1 cellular context compared by ENCODE assay signal in the genomic region with DNA sequence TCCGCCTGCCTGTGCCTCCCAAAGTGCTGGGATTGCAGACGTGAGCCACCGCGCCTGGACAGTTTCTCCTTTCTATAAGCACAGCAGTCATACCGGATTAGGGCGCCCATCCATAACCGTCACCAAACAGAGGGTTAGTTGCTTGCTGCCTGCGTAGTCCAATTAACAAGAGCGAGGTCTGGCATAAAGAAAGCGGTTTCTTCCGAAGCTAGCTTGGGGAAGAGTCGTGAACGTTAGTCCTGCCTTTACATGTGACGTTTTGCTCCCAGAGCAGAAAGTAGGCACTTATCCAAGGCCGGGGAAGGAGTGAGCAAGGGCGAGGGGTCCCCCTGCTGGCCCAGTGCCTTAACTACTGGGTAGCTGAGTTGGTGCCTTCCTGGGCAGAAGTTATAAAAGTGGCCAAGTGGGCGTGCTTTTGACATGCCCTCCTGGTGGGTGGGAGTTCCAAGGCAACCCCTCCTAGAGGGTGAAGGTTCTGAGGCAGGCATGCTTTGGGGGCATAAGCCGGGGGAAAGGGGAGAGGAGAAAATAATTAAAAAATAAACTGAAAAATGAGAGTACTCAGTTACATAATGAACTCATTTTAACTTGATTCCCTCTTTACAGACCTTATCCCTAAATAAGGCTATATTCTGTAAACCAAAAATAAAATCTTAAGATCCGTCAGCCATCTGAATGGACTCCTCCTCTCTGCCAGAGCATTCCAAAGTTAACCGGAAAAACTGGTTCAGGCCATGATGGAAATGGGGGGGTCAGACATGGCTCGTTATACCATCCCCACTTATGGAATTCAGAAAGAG.
TF ChIP-seq lines count a peak whose summit lies in the region.

No MANE protein-coding gene starts in this region.

TF ChIP-seq in HepG2, 621 proteins besides CTCF, POLR2A, EP300 and RAD21 (continued from another document and continues in another):
- TF ChIP-seq ZNF20 (CRISPR knock-in tag; IDR thresholded peaks at IDR 0.05) (no peak), ZNF766 (CRISPR knock-in tag; IDR thresholded peaks at IDR 0.05; ENCODE audit: borderline replicate concordance) (peak; percentile 31; the same call in 1 of the 2 replicates), ZNF841 (CRISPR knock-in tag; IDR thresholded peaks at IDR 0.05; ENCODE audit: borderline replicate concordance) (no peak), FOXO1 (CRISPR knock-in tag; IDR thresholded peaks at IDR 0.05) (peak; percentile 24; the same call in 1 of the 2 replicates), ZNF709 (CRISPR knock-in tag; IDR thresholded peaks at IDR 0.05) (0 out of 2 replicates have a peak, but pooled peaks have one; percentile 47), ZNF792 (CRISPR knock-in tag; IDR thresholded peaks at IDR 0.05) (peak; percentile 77), YEATS4 (CRISPR knock-in tag; IDR thresholded peaks at IDR 0.05; ENCODE audit: borderline replicate concordance) (no peak), ZNF430 (CRISPR knock-in tag; IDR thresholded peaks at IDR 0.05) (peak; percentile 70; the same call in 1 of the 2 replicates), ZNF253 (CRISPR knock-in tag; IDR thresholded peaks at IDR 0.05; ENCODE audit: borderline replicate concordance) (peak; percentile 60; the same call in 1 of the 2 replicates), MYC (CRISPR knock-in tag; IDR thresholded peaks at IDR 0.05; ENCODE audit: borderline replicate concordance) (peak; percentile 37; the same call in 1 of the 2 replicates), DNMT1 (CRISPR knock-in tag; IDR thresholded peaks at IDR 0.05) (no peak), JUND (CRISPR knock-in tag; IDR thresholded peaks at IDR 0.05) (0 out of 2 replicates have a peak, but pooled peaks have one; percentile 14), ZNF3 (CRISPR knock-in tag; IDR thresholded peaks at IDR 0.05) (no peak), ZBTB3 (CRISPR knock-in tag; IDR thresholded peaks at IDR 0.05; ENCODE audit: borderline replicate concordance, low read depth) (no peak), TEAD2 (CRISPR knock-in tag; IDR thresholded peaks at IDR 0.05) (no peak), FOXC1 (CRISPR knock-in tag; IDR thresholded peaks at IDR 0.05; ENCODE audit: borderline replicate concordance) (0 out of 2 replicates have a peak, but pooled peaks have one; percentile 55), ZBTB1 (CRISPR knock-in tag; IDR thresholded peaks at IDR 0.05; ENCODE audit: borderline replicate concordance) (no peak), HOXA7 (CRISPR knock-in tag; IDR thresholded peaks at IDR 0.05) (no peak), RBAK (CRISPR knock-in tag; IDR thresholded peaks at IDR 0.05) (no peak), ARNT2 (CRISPR knock-in tag; IDR thresholded peaks at IDR 0.05; ENCODE audit: low read depth) (no peak), POLR2G (IDR thresholded peaks at IDR 0.05; ENCODE audit: low read depth, low read length) (no peak), THAP11 (CRISPR knock-in tag; IDR thresholded peaks at IDR 0.05) (peak; percentile 37; the same call in 1 of the 2 replicates), HDAC2 (CRISPR knock-in tag; IDR thresholded peaks at IDR 0.05) (no peak), KMT2B (CRISPR knock-in tag; IDR thresholded peaks at IDR 0.05) (no peak), CHD4 (IDR thresholded peaks at IDR 0.05; ENCODE audit: borderline replicate concordance, low read length) (no peak), KDM1A (CRISPR knock-in tag; IDR thresholded peaks at IDR 0.05) (no peak), TEAD3 (CRISPR knock-in tag; optimal IDR thresholded peaks at IDR 0.05; ENCODE audit: borderline replicate concordance) (peak; percentile 8), KMT2A (CRISPR knock-in tag; IDR thresholded peaks at IDR 0.05) (0 out of 2 replicates have a peak, but pooled peaks have one; percentile 44), ZMYM4 (CRISPR knock-in tag; IDR thresholded peaks at IDR 0.05) (peak; percentile 58; the same call in 1 of the 2 replicates), YY1 (IDR thresholded peaks at IDR 0.05; ENCODE audit: insufficient read depth, insufficient replicate concordance, low read depth, low read length) (peak; percentile 34), ZNF501 (CRISPR knock-in tag; IDR thresholded peaks at IDR 0.05) (peak; percentile 78), KLF15 (CRISPR knock-in tag; IDR thresholded peaks at IDR 0.05; ENCODE audit: borderline replicate concordance) (no peak)
- TF ChIP-seq, protein P1, sequence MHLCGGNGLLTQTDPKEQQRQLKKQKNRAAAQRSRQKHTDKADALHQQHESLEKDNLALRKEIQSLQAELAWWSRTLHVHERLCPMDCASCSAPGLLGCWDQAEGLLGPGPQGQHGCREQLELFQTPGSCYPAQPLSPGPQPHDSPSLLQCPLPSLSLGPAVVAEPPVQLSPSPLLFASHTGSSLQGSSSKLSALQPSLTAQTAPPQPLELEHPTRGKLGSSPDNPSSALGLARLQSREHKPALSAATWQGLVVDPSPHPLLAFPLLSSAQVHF (CRISPR knock-in tag; IDR thresholded peaks at IDR 0.05): no peak
- TF ChIP-seq, protein P2, sequence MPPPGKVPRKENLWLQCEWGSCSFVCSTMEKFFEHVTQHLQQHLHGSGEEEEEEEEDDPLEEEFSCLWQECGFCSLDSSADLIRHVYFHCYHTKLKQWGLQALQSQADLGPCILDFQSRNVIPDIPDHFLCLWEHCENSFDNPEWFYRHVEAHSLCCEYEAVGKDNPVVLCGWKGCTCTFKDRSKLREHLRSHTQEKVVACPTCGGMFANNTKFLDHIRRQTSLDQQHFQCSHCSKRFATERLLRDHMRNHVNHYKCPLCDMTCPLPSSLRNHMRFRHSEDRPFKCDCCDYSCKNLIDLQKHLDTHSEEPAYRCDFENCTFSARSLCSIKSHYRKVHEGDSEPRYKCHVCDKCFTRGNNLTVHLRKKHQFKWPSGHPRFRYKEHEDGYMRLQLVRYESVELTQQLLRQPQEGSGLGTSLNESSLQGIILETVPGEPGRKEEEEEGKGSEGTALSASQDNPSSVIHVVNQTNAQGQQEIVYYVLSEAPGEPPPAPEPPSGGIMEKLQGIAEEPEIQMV (CRISPR knock-in tag; IDR thresholded peaks at IDR 0.05; ENCODE audit: low read depth): peak; percentile 54; the same call in 1 of the 2 replicates
- TF ChIP-seq, protein P3, sequence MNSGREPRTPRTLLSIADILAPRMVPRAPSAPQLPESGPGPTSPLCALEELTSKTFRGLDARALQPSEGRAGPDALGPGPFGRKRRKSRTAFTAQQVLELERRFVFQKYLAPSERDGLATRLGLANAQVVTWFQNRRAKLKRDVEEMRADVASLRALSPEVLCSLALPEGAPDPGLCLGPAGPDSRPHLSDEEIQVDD (CRISPR knock-in tag; IDR thresholded peaks at IDR 0.05; ENCODE audit: borderline replicate concordance): no peak
- TF ChIP-seq, protein P4, sequence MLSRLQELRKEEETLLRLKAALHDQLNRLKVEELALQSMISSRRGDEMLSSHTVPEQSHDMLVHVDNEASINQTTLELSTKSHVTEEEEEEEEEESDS (CRISPR knock-in tag; IDR thresholded peaks at IDR 0.05; ENCODE audit: borderline replicate concordance): no peak
- TF ChIP-seq, protein P5, sequence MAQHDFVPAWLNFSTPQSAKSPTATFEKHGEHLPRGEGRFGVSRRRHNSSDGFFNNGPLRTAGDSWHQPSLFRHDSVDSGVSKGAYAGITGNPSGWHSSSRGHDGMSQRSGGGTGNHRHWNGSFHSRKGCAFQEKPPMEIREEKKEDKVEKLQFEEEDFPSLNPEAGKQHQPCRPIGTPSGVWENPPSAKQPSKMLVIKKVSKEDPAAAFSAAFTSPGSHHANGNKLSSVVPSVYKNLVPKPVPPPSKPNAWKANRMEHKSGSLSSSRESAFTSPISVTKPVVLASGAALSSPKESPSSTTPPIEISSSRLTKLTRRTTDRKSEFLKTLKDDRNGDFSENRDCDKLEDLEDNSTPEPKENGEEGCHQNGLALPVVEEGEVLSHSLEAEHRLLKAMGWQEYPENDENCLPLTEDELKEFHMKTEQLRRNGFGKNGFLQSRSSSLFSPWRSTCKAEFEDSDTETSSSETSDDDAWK (CRISPR knock-in tag; IDR thresholded peaks at IDR 0.05): no peak
- TF ChIP-seq, protein P6, sequence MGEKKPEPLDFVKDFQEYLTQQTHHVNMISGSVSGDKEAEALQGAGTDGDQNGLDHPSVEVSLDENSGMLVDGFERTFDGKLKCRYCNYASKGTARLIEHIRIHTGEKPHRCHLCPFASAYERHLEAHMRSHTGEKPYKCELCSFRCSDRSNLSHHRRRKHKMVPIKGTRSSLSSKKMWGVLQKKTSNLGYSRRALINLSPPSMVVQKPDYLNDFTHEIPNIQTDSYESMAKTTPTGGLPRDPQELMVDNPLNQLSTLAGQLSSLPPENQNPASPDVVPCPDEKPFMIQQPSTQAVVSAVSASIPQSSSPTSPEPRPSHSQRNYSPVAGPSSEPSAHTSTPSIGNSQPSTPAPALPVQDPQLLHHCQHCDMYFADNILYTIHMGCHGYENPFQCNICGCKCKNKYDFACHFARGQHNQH (CRISPR knock-in tag; IDR thresholded peaks at IDR 0.05): peak; percentile 81; the same call in 1 of the 2 replicates
- TF ChIP-seq, protein P7, sequence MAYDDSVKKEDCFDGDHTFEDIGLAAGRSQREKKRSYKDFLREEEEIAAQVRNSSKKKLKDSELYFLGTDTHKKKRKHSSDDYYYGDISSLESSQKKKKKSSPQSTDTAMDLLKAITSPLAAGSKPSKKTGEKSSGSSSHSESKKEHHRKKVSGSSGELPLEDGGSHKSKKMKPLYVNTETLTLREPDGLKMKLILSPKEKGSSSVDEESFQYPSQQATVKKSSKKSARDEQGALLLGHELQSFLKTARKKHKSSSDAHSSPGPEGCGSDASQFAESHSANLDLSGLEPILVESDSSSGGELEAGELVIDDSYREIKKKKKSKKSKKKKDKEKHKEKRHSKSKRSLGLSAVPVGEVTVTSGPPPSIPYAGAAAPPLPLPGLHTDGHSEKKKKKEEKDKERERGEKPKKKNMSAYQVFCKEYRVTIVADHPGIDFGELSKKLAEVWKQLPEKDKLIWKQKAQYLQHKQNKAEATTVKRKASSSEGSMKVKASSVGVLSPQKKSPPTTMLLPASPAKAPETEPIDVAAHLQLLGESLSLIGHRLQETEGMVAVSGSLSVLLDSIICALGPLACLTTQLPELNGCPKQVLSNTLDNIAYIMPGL (CRISPR knock-in tag; IDR thresholded peaks at IDR 0.05; ENCODE audit: borderline replicate concordance in 1 of 2, low read depth in 1 of 2): peak; percentile 68 to 79; a peak in 3 of 4 replicates
- TF ChIP-seq, protein P8, sequence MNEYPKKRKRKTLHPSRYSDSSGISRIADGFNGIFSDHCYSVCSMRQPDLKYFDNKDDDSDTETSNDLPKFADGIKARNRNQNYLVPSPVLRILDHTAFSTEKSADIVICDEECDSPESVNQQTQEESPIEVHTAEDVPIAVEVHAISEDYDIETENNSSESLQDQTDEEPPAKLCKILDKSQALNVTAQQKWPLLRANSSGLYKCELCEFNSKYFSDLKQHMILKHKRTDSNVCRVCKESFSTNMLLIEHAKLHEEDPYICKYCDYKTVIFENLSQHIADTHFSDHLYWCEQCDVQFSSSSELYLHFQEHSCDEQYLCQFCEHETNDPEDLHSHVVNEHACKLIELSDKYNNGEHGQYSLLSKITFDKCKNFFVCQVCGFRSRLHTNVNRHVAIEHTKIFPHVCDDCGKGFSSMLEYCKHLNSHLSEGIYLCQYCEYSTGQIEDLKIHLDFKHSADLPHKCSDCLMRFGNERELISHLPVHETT (CRISPR knock-in tag; conservative IDR thresholded peaks at IDR 0.05): no peak
- TF ChIP-seq, protein P9, sequence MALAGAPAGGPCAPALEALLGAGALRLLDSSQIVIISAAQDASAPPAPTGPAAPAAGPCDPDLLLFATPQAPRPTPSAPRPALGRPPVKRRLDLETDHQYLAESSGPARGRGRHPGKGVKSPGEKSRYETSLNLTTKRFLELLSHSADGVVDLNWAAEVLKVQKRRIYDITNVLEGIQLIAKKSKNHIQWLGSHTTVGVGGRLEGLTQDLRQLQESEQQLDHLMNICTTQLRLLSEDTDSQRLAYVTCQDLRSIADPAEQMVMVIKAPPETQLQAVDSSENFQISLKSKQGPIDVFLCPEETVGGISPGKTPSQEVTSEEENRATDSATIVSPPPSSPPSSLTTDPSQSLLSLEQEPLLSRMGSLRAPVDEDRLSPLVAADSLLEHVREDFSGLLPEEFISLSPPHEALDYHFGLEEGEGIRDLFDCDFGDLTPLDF (CRISPR knock-in tag; IDR thresholded peaks at IDR 0.05): no peak
- TF ChIP-seq, protein P10, sequence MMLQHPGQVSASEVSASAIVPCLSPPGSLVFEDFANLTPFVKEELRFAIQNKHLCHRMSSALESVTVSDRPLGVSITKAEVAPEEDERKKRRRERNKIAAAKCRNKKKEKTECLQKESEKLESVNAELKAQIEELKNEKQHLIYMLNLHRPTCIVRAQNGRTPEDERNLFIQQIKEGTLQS (CRISPR knock-in tag; IDR thresholded peaks at IDR 0.05): no peak
- TF ChIP-seq, protein P11, sequence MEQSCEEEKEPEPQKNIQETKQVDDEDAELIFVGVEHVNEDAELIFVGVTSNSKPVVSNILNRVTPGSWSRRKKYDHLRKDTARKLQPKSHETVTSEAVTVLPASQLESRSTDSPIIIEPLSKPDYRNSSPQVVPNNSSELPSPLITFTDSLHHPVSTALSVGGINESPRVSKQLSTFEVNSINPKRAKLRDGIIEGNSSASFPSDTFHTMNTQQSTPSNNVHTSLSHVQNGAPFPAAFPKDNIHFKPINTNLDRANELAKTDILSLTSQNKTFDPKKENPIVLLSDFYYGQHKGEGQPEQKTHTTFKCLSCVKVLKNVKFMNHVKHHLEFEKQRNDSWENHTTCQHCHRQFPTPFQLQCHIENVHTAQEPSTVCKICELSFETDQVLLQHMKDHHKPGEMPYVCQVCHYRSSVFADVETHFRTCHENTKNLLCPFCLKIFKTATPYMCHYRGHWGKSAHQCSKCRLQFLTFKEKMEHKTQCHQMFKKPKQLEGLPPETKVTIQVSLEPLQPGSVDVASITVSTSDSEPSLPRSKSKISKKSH (CRISPR knock-in tag; IDR thresholded peaks at IDR 0.05; ENCODE audit: borderline replicate concordance): 0 out of 2 replicates have a peak, but pooled peaks have one; percentile 56
- TF ChIP-seq, protein P12, sequence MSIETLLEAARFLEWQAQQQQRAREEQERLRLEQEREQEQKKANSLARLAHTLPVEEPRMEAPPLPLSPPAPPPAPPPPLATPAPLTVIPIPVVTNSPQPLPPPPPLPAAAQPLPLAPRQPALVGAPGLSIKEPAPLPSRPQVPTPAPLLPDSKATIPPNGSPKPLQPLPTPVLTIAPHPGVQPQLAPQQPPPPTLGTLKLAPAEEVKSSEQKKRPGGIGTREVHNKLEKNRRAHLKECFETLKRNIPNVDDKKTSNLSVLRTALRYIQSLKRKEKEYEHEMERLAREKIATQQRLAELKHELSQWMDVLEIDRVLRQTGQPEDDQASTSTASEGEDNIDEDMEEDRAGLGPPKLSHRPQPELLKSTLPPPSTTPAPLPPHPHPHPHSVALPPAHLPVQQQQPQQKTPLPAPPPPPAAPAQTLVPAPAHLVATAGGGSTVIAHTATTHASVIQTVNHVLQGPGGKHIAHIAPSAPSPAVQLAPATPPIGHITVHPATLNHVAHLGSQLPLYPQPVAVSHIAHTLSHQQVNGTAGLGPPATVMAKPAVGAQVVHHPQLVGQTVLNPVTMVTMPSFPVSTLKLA (IDR thresholded peaks at IDR 0.05): no peak
- TF ChIP-seq, protein P13, sequence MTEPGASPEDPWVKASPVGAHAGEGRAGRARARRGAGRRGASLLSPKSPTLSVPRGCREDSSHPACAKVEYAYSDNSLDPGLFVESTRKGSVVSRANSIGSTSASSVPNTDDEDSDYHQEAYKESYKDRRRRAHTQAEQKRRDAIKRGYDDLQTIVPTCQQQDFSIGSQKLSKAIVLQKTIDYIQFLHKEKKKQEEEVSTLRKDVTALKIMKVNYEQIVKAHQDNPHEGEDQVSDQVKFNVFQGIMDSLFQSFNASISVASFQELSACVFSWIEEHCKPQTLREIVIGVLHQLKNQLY (CRISPR knock-in tag; IDR thresholded peaks at IDR 0.05): no peak
